In the genomic region with DNA sequence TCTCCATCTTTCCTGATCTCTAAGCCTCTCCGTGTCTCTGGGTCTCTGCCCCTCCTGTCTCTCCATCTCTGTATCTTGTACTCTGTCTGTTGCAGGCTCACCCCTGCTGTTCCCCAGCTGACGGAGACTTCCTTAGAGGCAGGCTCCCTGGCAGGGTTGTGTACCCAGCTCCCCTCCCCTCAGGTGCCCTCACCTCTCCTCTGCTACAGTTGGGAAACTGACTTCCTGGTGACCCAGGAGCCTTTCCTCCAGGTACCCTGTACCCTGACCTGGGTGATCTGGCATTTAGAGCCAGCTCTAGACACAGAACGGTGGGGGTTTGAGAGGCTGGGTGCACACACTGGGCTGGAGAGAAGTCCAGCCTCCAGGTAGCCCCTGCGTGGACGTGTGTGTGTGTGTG, we compare ENCODE assay signal across 15 cellular contexts. TPM values are rescaled to one million over a fixed set of nuclear protein-coding genes. Genes with fewer than 3 reads are reported as not detected.
DNase-seq lines count a peak whose midpoint lies in the region; ATAC-seq, FAIRE-seq and TF ChIP-seq lines count a peak whose summit lies in the region.
"Had no signal": no experiment of that assay in that cellular context is flagged by ENCODE, and none has a peak within 500 bp of the region (broad histone marks: within the 10 kb centered on the region; RNA-seq: fewer than 3 reads in every experiment).

No MANE protein-coding gene starts in this region.

- DNase-seq in DND-41 (no peak), right lobe of liver (peak in 1 of 3 donors; percentile 70), gastrocnemius medialis (no peak), frontal cortex (ENCODE audit: low spot score in 2 of 2) (no peak), activated T-cell treated with anti-CD3 and anti-CD28 coated beads for 4 hours (no peak)
- DNase-seq in CD4-positive, alpha-beta T cell = no peak
- DNase-seq in activated T-cell treated with anti-CD3 and anti-CD28 coated beads, Interleukin-2, amount 50 U/mL, for 4 hours = no peak
- DNase-seq: activated CD8-positive, alpha-beta memory T cell treated with anti-CD3 and anti-CD28 coated beads for 24 hours; activated gamma-delta T cell; KG1; NCI-H1105 treated with DMSO at 0.1 percent for 48 hours; NCI-H2227 treated with DMSO at 0.1 percent for 48 hours; transverse colon had no signal

- POLR2A ChIA-PET in CD4-positive, alpha-beta T cell (lab: Charles Lee) = no interaction called here

- no peaks in the 10 kb centered on the region for H3K79me2 ChIP-seq in DND-41 (ENCODE audit: insufficient read depth, low read length)

- H3K9me3 ChIP-seq in DND-41 (ENCODE audit: insufficient read depth, low read length, severe bottlenecking) (no peaks in the 10 kb centered on the region), right lobe of liver (no peaks in the 10 kb centered on the region), gastrocnemius medialis (no peaks in the 10 kb centered on the region)
- H3K9me3 ChIP-seq in CD4-positive, alpha-beta T cell (ENCODE audit: control insufficient read depth, low read length) = no peaks in the 10 kb centered on the region
- H3K9me3 ChIP-seq: transverse colon had no signal

- no peak for TF ChIP-seq CTCF in DND-41 (IDR thresholded peaks at IDR 0.05; ENCODE audit: borderline replicate concordance, extremely low read depth, low read length, poor library complexity, severe bottlenecking)
- TF ChIP-seq CTCF in right lobe of liver (IDR thresholded peaks at IDR 0.05) = no peak
- no peak for TF ChIP-seq CTCF in gastrocnemius medialis (IDR thresholded peaks at IDR 0.05 in 4 of 5, conservative IDR thresholded peaks at IDR 0.05 in 1 of 5)
- no peak for TF ChIP-seq CTCF in CD4-positive, alpha-beta T cell (IDR thresholded peaks at IDR 0.05)

- H3K27ac ChIP-seq in DND-41 (ENCODE audit: low read length) = peak overlapping the region; percentile 21; the same call in 1 of the 2 replicates
- H3K27ac ChIP-seq in angular gyrus (ENCODE audit: low read depth, low read length) = peak overlapping the region; percentile 86
- peak overlapping the region in 1 of 3 donors; percentile 37 for H3K27ac ChIP-seq in right lobe of liver
- peak overlapping the region; percentile 97 to 99 (median 98) for H3K27ac ChIP-seq in gastrocnemius medialis
- no peak overlapping the region for H3K27ac ChIP-seq in CD4-positive, alpha-beta T cell (ENCODE audit: low read depth, low read length)
- H3K27ac ChIP-seq: transverse colon had no signal

- no peaks in the 10 kb centered on the region; the same call in 1 of the 2 replicates for H4K20me1 ChIP-seq in DND-41 (ENCODE audit: insufficient read depth, low read length)

- no peak overlapping the region for H3K27ac Mint-ChIP-seq in CD4-positive, alpha-beta T cell

- no peaks in the 10 kb centered on the region for H3K4me1 Mint-ChIP-seq in CD4-positive, alpha-beta T cell (ENCODE audit: low read depth)
- H3K4me1 Mint-ChIP-seq in activated T-cell treated with anti-CD3 and anti-CD28 coated beads, Interleukin-2, amount 50 U/mL, for 4 hours (ENCODE audit: low read depth) = peaks cover 19% of the 10 kb centered on the region

- no peak overlapping the region for H3K9ac ChIP-seq in DND-41 (ENCODE audit: low read depth, low read length)

- peaks cover 33% of the 10 kb centered on the region for H3K36me3 ChIP-seq in DND-41 (ENCODE audit: insufficient read depth, low read length)
- peaks cover 2 to 23% (median 9%) of the 10 kb centered on the region in 4 donors for H3K36me3 ChIP-seq in right lobe of liver
- H3K36me3 ChIP-seq in gastrocnemius medialis = peaks cover 0 to 7% of the 10 kb centered on the region in 2 donors

- TF ChIP-seq POLR2A in right lobe of liver (IDR thresholded peaks at IDR 0.05) (no peak), gastrocnemius medialis (IDR thresholded peaks at IDR 0.05) (no peak)

- no peaks in the 10 kb centered on the region for H3K36me3 Mint-ChIP-seq in CD4-positive, alpha-beta T cell (ENCODE audit: low read depth)
- H3K36me3 Mint-ChIP-seq in activated T-cell treated with anti-CD3 and anti-CD28 coated beads, Interleukin-2, amount 50 U/mL, for 4 hours (ENCODE audit: insufficient read depth) = no peaks in the 10 kb centered on the region

- H3K27me3 Mint-ChIP-seq in CD4-positive, alpha-beta T cell = no peaks in the 10 kb centered on the region
- H3K27me3 Mint-ChIP-seq in activated T-cell treated with anti-CD3 and anti-CD28 coated beads, Interleukin-2, amount 50 U/mL, for 4 hours (ENCODE audit: low read depth) = no peaks in the 10 kb centered on the region

- no peak overlapping the region for H3K4me3 Mint-ChIP-seq in CD4-positive, alpha-beta T cell
- H3K4me3 Mint-ChIP-seq in activated T-cell treated with anti-CD3 and anti-CD28 coated beads, Interleukin-2, amount 50 U/mL, for 4 hours = no peak overlapping the region

- intact Hi-C loops in right lobe of liver (cut with DNase I) = loop anchor here (5.0 kb wide), 2 partner anchors 44 to 49 kb away; no protein-coding TSS in a partner anchor
- intact Hi-C loops in gastrocnemius medialis (cut with DNase I; ENCODE audit: low total_unique reads) = loop anchor here (1.0 to 10.0 kb wide), 4 partner anchors 34 to 271 kb away; partner anchors contain the start of gene CXXC5
- intact Hi-C loops in CD4-positive, alpha-beta T cell (cut with DNase I, micrococcal nuclease) = no loop called here

- in situ Hi-C loops in gastrocnemius medialis (cut with MboI; ENCODE audit: low sequenced_read_pairs in 4 of 4) = no loop called here

- H3K9me3 Mint-ChIP-seq in CD4-positive, alpha-beta T cell = no peaks in the 10 kb centered on the region
- no peaks in the 10 kb centered on the region for H3K9me3 Mint-ChIP-seq in activated T-cell treated with anti-CD3 and anti-CD28 coated beads, Interleukin-2, amount 50 U/mL, for 4 hours

- ATAC-seq in DND-41 (ENCODE audit: insufficient read depth, low read depth) (no peak), right lobe of liver (peak; percentile 4 to 29 (median 13)), gastrocnemius medialis (peak; percentile 5 to 19)
- ATAC-seq in CD4-positive, alpha-beta T cell (ENCODE audit: poor library complexity) = no peak
- ATAC-seq in activated T-cell treated with anti-CD3 and anti-CD28 coated beads, Interleukin-2, amount 50 U/mL, for 4 hours = no peak

- H3K4me2 ChIP-seq in DND-41 (ENCODE audit: insufficient read depth, low read length) = no peak overlapping the region

- no peak for FAIRE-seq in frontal cortex (lab: Jason Lieb, UNC)
- FAIRE-seq: GM19239 had no signal

- CTCF ChIA-PET in CD4-positive, alpha-beta T cell (lab: Charles Lee) = no interaction called here

- H3K4me1 ChIP-seq in DND-41 (ENCODE audit: insufficient read depth, low read length) (peaks cover 47% of the 10 kb centered on the region), right lobe of liver (peaks cover 0 to 66% (median 31%) of the 10 kb centered on the region in 4 donors), gastrocnemius medialis (peaks cover 63 to 70% of the 10 kb centered on the region in 2 donors)

- WGBS in right lobe of liver (ENCODE audit: insufficient coverage, low coverage, low lambda C conversion rate, missing lambda C conversion rate) = 32% methylated on average over 5 of the region's 5 CpGs

- H3K4me3 ChIP-seq in DND-41 (ENCODE audit: low read depth in 1 of 2, low read length in 2 of 2) (no peak overlapping the region), right lobe of liver (no peak overlapping the region), gastrocnemius medialis (peak overlapping the region in 1 of 4 donors; percentile 16)
- H3K4me3 ChIP-seq: transverse colon had no signal

- no peak overlapping the region for H2AFZ ChIP-seq in DND-41 (ENCODE audit: low read depth, low read length)

- no peaks in the 10 kb centered on the region for H3K27me3 ChIP-seq in DND-41 (ENCODE audit: insufficient read depth, low read length, poor library complexity)
- H3K27me3 ChIP-seq in right lobe of liver = no peaks in the 10 kb centered on the region
- H3K27me3 ChIP-seq in gastrocnemius medialis = no peaks in the 10 kb centered on the region
- H3K27me3 ChIP-seq in CD4-positive, alpha-beta T cell (ENCODE audit: control insufficient read depth, insufficient read depth, low read length) = no peaks in the 10 kb centered on the region
- H3K27me3 ChIP-seq: transverse colon had no signal

RNA-seq across cellular contexts. Expression of gene CXXC5, which starts 37.7 kb away (rescaled TPM):
- total RNA-seq in right lobe of liver (10 to 100 TPM; 44.5 to 84.9 (median 66.4) TPM), gastrocnemius medialis (10 to 100 TPM; 38.5 to 83.8 (median 60.9) TPM), frontal cortex (38.7 TPM)
- total RNA-seq in CD4-positive, alpha-beta T cell = 1 to 10 TPM; 1.9 to 2.7 TPM
- total RNA-seq in activated T-cell treated with anti-CD3 and anti-CD28 coated beads, Interleukin-2, amount 50 U/mL, for 4 hours = 1 to 10 TPM; 1.2 to 3.3 (median 1.4) TPM

Comparison
In these comparisons a context has a peak if more than half of its experiments do, and no peak if none do; other contexts are left out.
1. ATAC-seq: peak in right lobe of liver (4 of 4) and gastrocnemius medialis (2 of 2); none in DND-41 (single experiment), CD4-positive, alpha-beta T cell (single experiment) and activated T-cell treated with anti-CD3 and anti-CD28 coated beads, Interleukin-2, amount 50 U/mL, for 4 hours (0 of 2).
2. intact Hi-C loops: an anchor here in right lobe of liver (5.0 kb wide) and gastrocnemius medialis (1.0 to 10.0 kb wide); none called in CD4-positive, alpha-beta T cell.